Comparison of ENCODE assay signal across 2 cellular contexts in the genomic region with DNA sequence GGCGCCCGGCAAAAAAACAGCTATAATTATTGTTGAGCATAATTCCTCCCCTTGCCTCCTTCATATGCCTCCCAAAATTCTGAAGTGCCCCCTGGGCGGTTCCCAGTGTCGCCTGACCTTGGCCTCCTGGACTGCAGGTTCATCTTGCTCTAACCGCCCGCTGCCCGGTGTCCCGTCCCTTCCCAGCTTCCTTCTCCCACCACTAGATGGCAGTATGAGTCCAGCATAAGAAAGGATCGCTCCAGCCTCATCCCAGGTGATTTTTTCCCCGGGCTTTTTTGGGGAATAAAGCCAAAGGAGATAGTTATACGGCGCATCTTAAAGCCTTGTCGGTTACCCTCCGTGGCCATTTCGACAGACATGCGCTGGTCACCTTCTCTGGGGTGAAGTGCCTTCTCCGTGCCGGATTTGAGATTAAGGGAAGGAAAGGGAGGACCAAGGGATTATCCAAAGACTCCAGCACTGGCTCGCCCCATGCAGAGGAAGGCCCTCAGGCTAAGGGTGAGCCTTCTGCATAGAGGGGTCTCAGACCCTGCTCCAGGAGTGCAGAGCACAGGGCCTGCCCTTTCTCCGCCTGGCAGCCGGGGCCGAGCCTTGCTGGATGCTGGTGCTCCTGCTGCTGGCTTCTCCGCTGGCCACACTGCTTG.
TF ChIP-seq lines count a peak whose summit lies in the region.

No MANE protein-coding gene starts in this region.

TF ChIP-seq in HEK293, 187 proteins besides CTCF, POLR2A, EP300 and RAD21 (continued from another document):
- TF ChIP-seq ZNF521 (tag by site-specific recombination; IDR thresholded peaks at IDR 0.05) = no peak
- peak; percentile 44 for TF ChIP-seq GLIS2 (tag by site-specific recombination; IDR thresholded peaks at IDR 0.05)
- TF ChIP-seq ZNF341 (tag by site-specific recombination; IDR thresholded peaks at IDR 0.05; ENCODE audit: low read depth) = no peak
- no peak for TF ChIP-seq KLF16 (tag by site-specific recombination; IDR thresholded peaks at IDR 0.05)
- no peak for TF ChIP-seq ZNF776 (tag by site-specific recombination; IDR thresholded peaks at IDR 0.05; ENCODE audit: borderline replicate concordance)
- no peak for TF ChIP-seq ZNF747 (tag by site-specific recombination; IDR thresholded peaks at IDR 0.05)
- TF ChIP-seq ZNF585B (tag by site-specific recombination; IDR thresholded peaks at IDR 0.05) = no peak
- TF ChIP-seq BCL11A (tag by site-specific recombination; IDR thresholded peaks at IDR 0.05; ENCODE audit: low read depth) = no peak
- TF ChIP-seq BCL11B (tag by site-specific recombination; IDR thresholded peaks at IDR 0.05; ENCODE audit: low read depth) = no peak
- no peak for TF ChIP-seq ZBTB7A (tag by site-specific recombination; IDR thresholded peaks at IDR 0.05; ENCODE audit: low read depth)
- TF ChIP-seq, protein P1, sequence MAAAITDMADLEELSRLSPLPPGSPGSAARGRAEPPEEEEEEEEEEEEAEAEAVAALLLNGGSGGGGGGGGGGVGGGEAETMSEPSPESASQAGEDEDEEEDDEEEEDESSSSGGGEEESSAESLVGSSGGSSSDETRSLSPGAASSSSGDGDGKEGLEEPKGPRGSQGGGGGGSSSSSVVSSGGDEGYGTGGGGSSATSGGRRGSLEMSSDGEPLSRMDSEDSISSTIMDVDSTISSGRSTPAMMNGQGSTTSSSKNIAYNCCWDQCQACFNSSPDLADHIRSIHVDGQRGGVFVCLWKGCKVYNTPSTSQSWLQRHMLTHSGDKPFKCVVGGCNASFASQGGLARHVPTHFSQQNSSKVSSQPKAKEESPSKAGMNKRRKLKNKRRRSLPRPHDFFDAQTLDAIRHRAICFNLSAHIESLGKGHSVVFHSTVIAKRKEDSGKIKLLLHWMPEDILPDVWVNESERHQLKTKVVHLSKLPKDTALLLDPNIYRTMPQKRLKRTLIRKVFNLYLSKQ (tag by site-specific recombination; IDR thresholded peaks at IDR 0.05; ENCODE audit: borderline replicate concordance) = no peak
- no peak for TF ChIP-seq ZNF239 (tag by site-specific recombination; IDR thresholded peaks at IDR 0.05)
- no peak for TF ChIP-seq ZNF2 (tag by site-specific recombination; IDR thresholded peaks at IDR 0.05)
- peak; percentile 67 for TF ChIP-seq ZNF660 (tag by site-specific recombination; IDR thresholded peaks at IDR 0.05)
- no peak for TF ChIP-seq ZXDB (tag by site-specific recombination; IDR thresholded peaks at IDR 0.05)
- TF ChIP-seq YY2 (tag by site-specific recombination; IDR thresholded peaks at IDR 0.05) = no peak
- TF ChIP-seq ZNF335 (tag by site-specific recombination; conservative IDR thresholded peaks at IDR 0.05) = peak; percentile 34
- TF ChIP-seq OVOL3 (tag by site-specific recombination; IDR thresholded peaks at IDR 0.05) = no peak
- TF ChIP-seq ZNF114 (tag by site-specific recombination; IDR thresholded peaks at IDR 0.05) = no peak
- TF ChIP-seq ZNF654 (tag by site-specific recombination; IDR thresholded peaks at IDR 0.05; ENCODE audit: low read depth) = peak; percentile 89
- TF ChIP-seq ZSCAN30 (tag by site-specific recombination; IDR thresholded peaks at IDR 0.05) = 0 out of 2 replicates have a peak, but pooled peaks have one; percentile 31
- no peak for TF ChIP-seq YY1 (tag by site-specific recombination; IDR thresholded peaks at IDR 0.05)

TF ChIP-seq in HepG2, 621 proteins besides CTCF, POLR2A, EP300 and RAD21 (continued from another document and continues in another):
- TF ChIP-seq, protein P2, sequence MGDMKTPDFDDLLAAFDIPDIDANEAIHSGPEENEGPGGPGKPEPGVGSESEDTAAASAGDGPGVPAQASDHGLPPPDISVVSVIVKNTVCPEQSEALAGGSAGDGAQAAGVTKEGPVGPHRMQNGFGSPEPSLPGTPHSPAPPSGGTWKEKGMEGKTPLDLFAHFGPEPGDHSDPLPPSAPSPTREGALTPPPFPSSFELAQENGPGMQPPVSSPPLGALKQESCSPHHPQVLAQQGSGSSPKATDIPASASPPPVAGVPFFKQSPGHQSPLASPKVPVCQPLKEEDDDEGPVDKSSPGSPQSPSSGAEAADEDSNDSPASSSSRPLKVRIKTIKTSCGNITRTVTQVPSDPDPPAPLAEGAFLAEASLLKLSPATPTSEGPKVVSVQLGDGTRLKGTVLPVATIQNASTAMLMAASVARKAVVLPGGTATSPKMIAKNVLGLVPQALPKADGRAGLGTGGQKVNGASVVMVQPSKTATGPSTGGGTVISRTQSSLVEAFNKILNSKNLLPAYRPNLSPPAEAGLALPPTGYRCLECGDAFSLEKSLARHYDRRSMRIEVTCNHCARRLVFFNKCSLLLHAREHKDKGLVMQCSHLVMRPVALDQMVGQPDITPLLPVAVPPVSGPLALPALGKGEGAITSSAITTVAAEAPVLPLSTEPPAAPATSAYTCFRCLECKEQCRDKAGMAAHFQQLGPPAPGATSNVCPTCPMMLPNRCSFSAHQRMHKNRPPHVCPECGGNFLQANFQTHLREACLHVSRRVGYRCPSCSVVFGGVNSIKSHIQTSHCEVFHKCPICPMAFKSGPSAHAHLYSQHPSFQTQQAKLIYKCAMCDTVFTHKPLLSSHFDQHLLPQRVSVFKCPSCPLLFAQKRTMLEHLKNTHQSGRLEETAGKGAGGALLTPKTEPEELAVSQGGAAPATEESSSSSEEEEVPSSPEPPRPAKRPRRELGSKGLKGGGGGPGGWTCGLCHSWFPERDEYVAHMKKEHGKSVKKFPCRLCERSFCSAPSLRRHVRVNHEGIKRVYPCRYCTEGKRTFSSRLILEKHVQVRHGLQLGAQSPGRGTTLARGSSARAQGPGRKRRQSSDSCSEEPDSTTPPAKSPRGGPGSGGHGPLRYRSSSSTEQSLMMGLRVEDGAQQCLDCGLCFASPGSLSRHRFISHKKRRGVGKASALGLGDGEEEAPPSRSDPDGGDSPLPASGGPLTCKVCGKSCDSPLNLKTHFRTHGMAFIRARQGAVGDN (CRISPR knock-in tag; IDR thresholded peaks at IDR 0.05) = peak; percentile 44; the same call in 1 of the 2 replicates
- TF ChIP-seq ZNF230 (CRISPR knock-in tag; IDR thresholded peaks at IDR 0.05) (0 out of 2 replicates have a peak, but pooled peaks have one; percentile 47), ZNF292 (CRISPR knock-in tag; IDR thresholded peaks at IDR 0.05; ENCODE audit: borderline replicate concordance, low read depth) (no peak), ELF3 (CRISPR knock-in tag; IDR thresholded peaks at IDR 0.05) (0 out of 2 replicates have a peak, but pooled peaks have one; percentile 31), ZMYM4 (CRISPR knock-in tag; IDR thresholded peaks at IDR 0.05) (no peak), ZNF720 (CRISPR knock-in tag; IDR thresholded peaks at IDR 0.05) (no peak), ZNF180 (CRISPR knock-in tag; IDR thresholded peaks at IDR 0.05; ENCODE audit: borderline replicate concordance, low read depth) (no peak), ADNP (CRISPR knock-in tag; IDR thresholded peaks at IDR 0.05) (no peak), HNF4G (IDR thresholded peaks at IDR 0.05; ENCODE audit: borderline replicate concordance, low read depth, low read length) (peak; percentile 57; the same call in 1 of the 2 replicates), HNF4G (CRISPR knock-in tag; IDR thresholded peaks at IDR 0.05; ENCODE audit: borderline replicate concordance, low read depth) (no peak; the same call in 1 of the 2 replicates), ZNF124 (CRISPR knock-in tag; IDR thresholded peaks at IDR 0.05) (0 out of 2 replicates have a peak, but pooled peaks have one; percentile 25), NR2F6 (IDR thresholded peaks at IDR 0.05) (0 out of 2 replicates have a peak, but pooled peaks have one; percentile 19), NR2F6 (CRISPR knock-in tag; IDR thresholded peaks at IDR 0.05) (peak; percentile 32; the same call in 1 of the 2 replicates), GATAD2A (CRISPR knock-in tag; IDR thresholded peaks at IDR 0.05) (0 out of 2 replicates have a peak, but pooled peaks have one; percentile 24), XRCC5 (optimal IDR thresholded peaks at IDR 0.05; ENCODE audit: low read length) (peak; percentile 18), GTF3A (CRISPR knock-in tag; conservative IDR thresholded peaks at IDR 0.05) (0 out of 2 replicates have a peak, but pooled peaks have one; percentile 40), PAWR (CRISPR knock-in tag; IDR thresholded peaks at IDR 0.05; ENCODE audit: borderline replicate concordance) (0 out of 2 replicates have a peak, but pooled peaks have one; percentile 40), HDAC2 (CRISPR knock-in tag; IDR thresholded peaks at IDR 0.05) (peak; percentile 35; the same call in 1 of the 2 replicates), NCOR1 (IDR thresholded peaks at IDR 0.05; ENCODE audit: borderline replicate concordance, low read length) (peak; percentile 58), ZKSCAN1 (IDR thresholded peaks at IDR 0.05; ENCODE audit: low read length) (no peak), LCORL (IDR thresholded peaks at IDR 0.05) (no peak), LCORL (CRISPR knock-in tag; IDR thresholded peaks at IDR 0.05) (peak; percentile 91), POLR2G (IDR thresholded peaks at IDR 0.05; ENCODE audit: low read depth, low read length) (0 out of 2 replicates have a peak, but pooled peaks have one; percentile 37), ZNF263 (CRISPR knock-in tag; IDR thresholded peaks at IDR 0.05) (peak; percentile 89), RFXAP (CRISPR knock-in tag; IDR thresholded peaks at IDR 0.05; ENCODE audit: borderline replicate concordance) (0 out of 2 replicates have a peak, but pooled peaks have one; percentile 22)
- TF ChIP-seq, protein P3, sequence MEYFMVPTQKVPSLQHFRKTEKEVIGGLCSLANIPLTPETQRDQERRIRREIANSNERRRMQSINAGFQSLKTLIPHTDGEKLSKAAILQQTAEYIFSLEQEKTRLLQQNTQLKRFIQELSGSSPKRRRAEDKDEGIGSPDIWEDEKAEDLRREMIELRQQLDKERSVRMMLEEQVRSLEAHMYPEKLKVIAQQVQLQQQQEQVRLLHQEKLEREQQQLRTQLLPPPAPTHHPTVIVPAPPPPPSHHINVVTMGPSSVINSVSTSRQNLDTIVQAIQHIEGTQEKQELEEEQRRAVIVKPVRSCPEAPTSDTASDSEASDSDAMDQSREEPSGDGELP (IDR thresholded peaks at IDR 0.05; ENCODE audit: borderline replicate concordance, low read depth) = peak; percentile 43; the same call in 1 of the 2 replicates
- TF ChIP-seq, protein P4, sequence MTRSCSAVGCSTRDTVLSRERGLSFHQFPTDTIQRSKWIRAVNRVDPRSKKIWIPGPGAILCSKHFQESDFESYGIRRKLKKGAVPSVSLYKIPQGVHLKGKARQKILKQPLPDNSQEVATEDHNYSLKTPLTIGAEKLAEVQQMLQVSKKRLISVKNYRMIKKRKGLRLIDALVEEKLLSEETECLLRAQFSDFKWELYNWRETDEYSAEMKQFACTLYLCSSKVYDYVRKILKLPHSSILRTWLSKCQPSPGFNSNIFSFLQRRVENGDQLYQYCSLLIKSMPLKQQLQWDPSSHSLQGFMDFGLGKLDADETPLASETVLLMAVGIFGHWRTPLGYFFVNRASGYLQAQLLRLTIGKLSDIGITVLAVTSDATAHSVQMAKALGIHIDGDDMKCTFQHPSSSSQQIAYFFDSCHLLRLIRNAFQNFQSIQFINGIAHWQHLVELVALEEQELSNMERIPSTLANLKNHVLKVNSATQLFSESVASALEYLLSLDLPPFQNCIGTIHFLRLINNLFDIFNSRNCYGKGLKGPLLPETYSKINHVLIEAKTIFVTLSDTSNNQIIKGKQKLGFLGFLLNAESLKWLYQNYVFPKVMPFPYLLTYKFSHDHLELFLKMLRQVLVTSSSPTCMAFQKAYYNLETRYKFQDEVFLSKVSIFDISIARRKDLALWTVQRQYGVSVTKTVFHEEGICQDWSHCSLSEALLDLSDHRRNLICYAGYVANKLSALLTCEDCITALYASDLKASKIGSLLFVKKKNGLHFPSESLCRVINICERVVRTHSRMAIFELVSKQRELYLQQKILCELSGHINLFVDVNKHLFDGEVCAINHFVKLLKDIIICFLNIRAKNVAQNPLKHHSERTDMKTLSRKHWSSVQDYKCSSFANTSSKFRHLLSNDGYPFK (CRISPR knock-in tag; IDR thresholded peaks at IDR 0.05; ENCODE audit: borderline replicate concordance) = peak; percentile 35; the same call in 1 of the 2 replicates
- TF ChIP-seq, protein P5, sequence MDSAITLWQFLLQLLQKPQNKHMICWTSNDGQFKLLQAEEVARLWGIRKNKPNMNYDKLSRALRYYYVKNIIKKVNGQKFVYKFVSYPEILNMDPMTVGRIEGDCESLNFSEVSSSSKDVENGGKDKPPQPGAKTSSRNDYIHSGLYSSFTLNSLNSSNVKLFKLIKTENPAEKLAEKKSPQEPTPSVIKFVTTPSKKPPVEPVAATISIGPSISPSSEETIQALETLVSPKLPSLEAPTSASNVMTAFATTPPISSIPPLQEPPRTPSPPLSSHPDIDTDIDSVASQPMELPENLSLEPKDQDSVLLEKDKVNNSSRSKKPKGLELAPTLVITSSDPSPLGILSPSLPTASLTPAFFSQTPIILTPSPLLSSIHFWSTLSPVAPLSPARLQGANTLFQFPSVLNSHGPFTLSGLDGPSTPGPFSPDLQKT (CRISPR knock-in tag; IDR thresholded peaks at IDR 0.05; ENCODE audit: borderline replicate concordance) = no peak
- TF ChIP-seq, protein P6, sequence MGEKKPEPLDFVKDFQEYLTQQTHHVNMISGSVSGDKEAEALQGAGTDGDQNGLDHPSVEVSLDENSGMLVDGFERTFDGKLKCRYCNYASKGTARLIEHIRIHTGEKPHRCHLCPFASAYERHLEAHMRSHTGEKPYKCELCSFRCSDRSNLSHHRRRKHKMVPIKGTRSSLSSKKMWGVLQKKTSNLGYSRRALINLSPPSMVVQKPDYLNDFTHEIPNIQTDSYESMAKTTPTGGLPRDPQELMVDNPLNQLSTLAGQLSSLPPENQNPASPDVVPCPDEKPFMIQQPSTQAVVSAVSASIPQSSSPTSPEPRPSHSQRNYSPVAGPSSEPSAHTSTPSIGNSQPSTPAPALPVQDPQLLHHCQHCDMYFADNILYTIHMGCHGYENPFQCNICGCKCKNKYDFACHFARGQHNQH (CRISPR knock-in tag; IDR thresholded peaks at IDR 0.05) = peak; percentile 38; the same call in 1 of the 2 replicates
- TF ChIP-seq, protein P7, sequence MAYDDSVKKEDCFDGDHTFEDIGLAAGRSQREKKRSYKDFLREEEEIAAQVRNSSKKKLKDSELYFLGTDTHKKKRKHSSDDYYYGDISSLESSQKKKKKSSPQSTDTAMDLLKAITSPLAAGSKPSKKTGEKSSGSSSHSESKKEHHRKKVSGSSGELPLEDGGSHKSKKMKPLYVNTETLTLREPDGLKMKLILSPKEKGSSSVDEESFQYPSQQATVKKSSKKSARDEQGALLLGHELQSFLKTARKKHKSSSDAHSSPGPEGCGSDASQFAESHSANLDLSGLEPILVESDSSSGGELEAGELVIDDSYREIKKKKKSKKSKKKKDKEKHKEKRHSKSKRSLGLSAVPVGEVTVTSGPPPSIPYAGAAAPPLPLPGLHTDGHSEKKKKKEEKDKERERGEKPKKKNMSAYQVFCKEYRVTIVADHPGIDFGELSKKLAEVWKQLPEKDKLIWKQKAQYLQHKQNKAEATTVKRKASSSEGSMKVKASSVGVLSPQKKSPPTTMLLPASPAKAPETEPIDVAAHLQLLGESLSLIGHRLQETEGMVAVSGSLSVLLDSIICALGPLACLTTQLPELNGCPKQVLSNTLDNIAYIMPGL (CRISPR knock-in tag; IDR thresholded peaks at IDR 0.05; ENCODE audit: borderline replicate concordance in 1 of 2, low read depth in 1 of 2) = peak in 1 of 2 experiments; percentile 61; a peak in 1 of 4 replicates
- TF ChIP-seq, protein P8, sequence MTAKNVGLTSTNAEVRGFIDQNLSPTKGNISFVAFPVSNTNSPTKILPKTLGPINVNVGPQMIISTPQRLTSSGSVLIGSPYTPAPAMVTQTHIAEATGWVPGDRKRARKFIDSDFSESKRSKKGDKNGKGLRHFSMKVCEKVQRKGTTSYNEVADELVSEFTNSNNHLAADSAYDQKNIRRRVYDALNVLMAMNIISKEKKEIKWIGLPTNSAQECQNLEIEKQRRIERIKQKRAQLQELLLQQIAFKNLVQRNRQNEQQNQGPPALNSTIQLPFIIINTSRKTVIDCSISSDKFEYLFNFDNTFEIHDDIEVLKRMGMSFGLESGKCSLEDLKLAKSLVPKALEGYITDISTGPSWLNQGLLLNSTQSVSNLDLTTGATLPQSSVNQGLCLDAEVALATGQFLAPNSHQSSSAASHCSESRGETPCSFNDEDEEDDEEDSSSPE (CRISPR knock-in tag; IDR thresholded peaks at IDR 0.05) = 0 out of 2 replicates have a peak, but pooled peaks have one; percentile 41
